13 cellular contexts compared by ENCODE assay signal in the genomic region with DNA sequence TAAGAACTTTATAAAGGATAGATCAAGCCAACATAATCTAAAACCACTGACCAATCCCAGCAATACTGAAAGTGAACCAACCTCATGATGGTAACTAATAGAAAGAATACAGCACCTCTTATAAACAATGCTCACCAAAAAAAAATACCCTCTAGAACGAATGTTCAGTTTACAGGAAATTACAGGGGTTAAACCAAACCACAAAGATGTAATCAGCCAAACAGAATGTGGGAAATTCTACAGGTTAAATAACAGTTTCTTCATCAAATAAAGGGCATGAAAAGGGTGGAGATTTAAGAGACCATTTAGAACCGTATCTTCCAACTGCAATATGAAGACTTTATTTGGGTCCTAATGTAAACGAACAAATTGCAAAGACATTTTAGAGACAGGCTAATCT. TPM values are rescaled to one million over a fixed set of nuclear protein-coding genes. Genes with fewer than 3 reads are reported as not detected.
DNase-seq lines count a peak whose midpoint lies in the region; TF ChIP-seq lines count a peak whose summit lies in the region.
"Had no signal": no experiment of that assay in that cellular context is flagged by ENCODE, and none has a peak within 500 bp of the region (broad histone marks: within the 10 kb centered on the region; RNA-seq: fewer than 3 reads in every experiment).

No MANE protein-coding gene starts in this region.

- intact Hi-C loops in activated naive CD4-positive, alpha-beta T cell treated with anti-CD3 and anti-CD28 coated beads for 36 hours (cut with micrococcal nuclease), result loop anchor here (1.0 to 2.0 kb wide), 2 partner anchors 19 to 31 kb away; a partner anchor contains a TSS

- H3K4me1 Mint-ChIP-seq in activated naive CD4-positive, alpha-beta T cell treated with anti-CD3 and anti-CD28 coated beads for 36 hours (ENCODE audit: low read depth), result peaks cover 56% of the 10 kb centered on the region
- peaks cover 74% of the 10 kb centered on the region for H3K4me1 Mint-ChIP-seq in stimulated activated naive CD8-positive, alpha-beta T cell treated with anti-CD3 and anti-CD28 coated beads, Interleukin-15, Interleukin-2, amounts not matched to agents 100 ng/mL and 50 ng/mL, for 24 hours (ENCODE audit: low read depth)

- DNase-seq in activated naive CD4-positive, alpha-beta T cell treated with anti-CD3 and anti-CD28 coated beads for 36 hours, result no peak
- DNase-seq in activated naive CD4-positive, alpha-beta T cell treated with anti-CD3 and anti-CD28 coated beads, Interleukin-2, amount 50 U/mL, for 16 hours, result no peak
- DNase-seq in OCI-M1 (lab: John Stamatoyannopoulos, UW) (peak; percentile 39), coronary artery (ENCODE audit: low spot score) (no peak), cerebellum (ENCODE audit: low spot score) (no peak), HK-2 (ENCODE audit: unreplicated experiment) (no peak)
- peak; percentile 87 for DNase-seq in central memory CD4-positive, alpha-beta T cell
- DNase-seq: adrenal gland, esophagus squamous epithelium, MG63, NCI-H748 treated with DMSO at 0.1 percent for 48 hours had no signal

- H3K27ac ChIP-seq in coronary artery, result no peak overlapping the region
- H3K27ac ChIP-seq: adrenal gland had no signal

- H3K36me3 Mint-ChIP-seq in activated naive CD4-positive, alpha-beta T cell treated with anti-CD3 and anti-CD28 coated beads for 36 hours (ENCODE audit: low read depth), result no peaks in the 10 kb centered on the region
- H3K36me3 Mint-ChIP-seq in stimulated activated naive CD8-positive, alpha-beta T cell treated with anti-CD3 and anti-CD28 coated beads, Interleukin-15, Interleukin-2, amounts not matched to agents 100 ng/mL and 50 ng/mL, for 24 hours (ENCODE audit: low read depth), result peaks cover 8% of the 10 kb centered on the region

- H3K27me3 Mint-ChIP-seq in activated naive CD4-positive, alpha-beta T cell treated with anti-CD3 and anti-CD28 coated beads for 36 hours (ENCODE audit: low read depth), result no peaks in the 10 kb centered on the region
- H3K27me3 Mint-ChIP-seq in stimulated activated naive CD8-positive, alpha-beta T cell treated with anti-CD3 and anti-CD28 coated beads, Interleukin-15, Interleukin-2, amounts not matched to agents 100 ng/mL and 50 ng/mL, for 24 hours, result no peaks in the 10 kb centered on the region
- H3K27me3 Mint-ChIP-seq: progenitor cell of endocrine pancreas had no signal

- H3K4me3 ChIP-seq in coronary artery, result no peak overlapping the region
- H3K4me3 ChIP-seq: adrenal gland, esophagus squamous epithelium, MG63 had no signal

- H3K27ac Mint-ChIP-seq in activated naive CD4-positive, alpha-beta T cell treated with anti-CD3 and anti-CD28 coated beads for 36 hours, result peak overlapping the region; percentile 81
- H3K27ac Mint-ChIP-seq in stimulated activated naive CD8-positive, alpha-beta T cell treated with anti-CD3 and anti-CD28 coated beads, Interleukin-15, Interleukin-2, amounts not matched to agents 100 ng/mL and 50 ng/mL, for 24 hours, result peak overlapping the region; percentile 75
- H3K27ac Mint-ChIP-seq: progenitor cell of endocrine pancreas had no signal

- CTCF ChIA-PET in activated naive CD4-positive, alpha-beta T cell treated with anti-CD3 and anti-CD28 coated beads for 36 hours (lab: Charles Lee), result no interaction called here

- H3K4me3 Mint-ChIP-seq in activated naive CD4-positive, alpha-beta T cell treated with anti-CD3 and anti-CD28 coated beads for 36 hours, result peak overlapping the region; percentile 8
- H3K4me3 Mint-ChIP-seq in stimulated activated naive CD8-positive, alpha-beta T cell treated with anti-CD3 and anti-CD28 coated beads, Interleukin-15, Interleukin-2, amounts not matched to agents 100 ng/mL and 50 ng/mL, for 24 hours, result peak overlapping the region; percentile 73

- no peaks in the 10 kb centered on the region for H3K9me3 Mint-ChIP-seq in activated naive CD4-positive, alpha-beta T cell treated with anti-CD3 and anti-CD28 coated beads for 36 hours
- H3K9me3 Mint-ChIP-seq in stimulated activated naive CD8-positive, alpha-beta T cell treated with anti-CD3 and anti-CD28 coated beads, Interleukin-15, Interleukin-2, amounts not matched to agents 100 ng/mL and 50 ng/mL, for 24 hours, result peaks cover 4% of the 10 kb centered on the region

- TF ChIP-seq CTCF in coronary artery (IDR thresholded peaks at IDR 0.05), result no peak

RNA-seq across cellular contexts. Expression of a gene that starts 30.4 kb away (rescaled TPM):
- total RNA-seq in activated naive CD4-positive, alpha-beta T cell treated with anti-CD3 and anti-CD28 coated beads for 36 hours, result 10 to 100 TPM; 39.9 to 43.8 TPM
- total RNA-seq in cerebellum, result 65.1 TPM

RNA-seq across cellular contexts. Expression of a gene that starts 30.8 kb away (rescaled TPM):
- total RNA-seq in activated naive CD4-positive, alpha-beta T cell treated with anti-CD3 and anti-CD28 coated beads for 36 hours, result 10 to 100 TPM; 35.3 to 36.9 TPM
- 21.1 TPM for total RNA-seq in cerebellum

Comparison
In these comparisons a context has a peak if more than half of its experiments do, and no peak if none do; other contexts are left out.
1. DNase-seq: peak in OCI-M1 (single experiment) and central memory CD4-positive, alpha-beta T cell (single experiment); none in activated naive CD4-positive, alpha-beta T cell treated with anti-CD3 and anti-CD28 coated beads for 36 hours (single experiment), activated naive CD4-positive, alpha-beta T cell treated with anti-CD3 and anti-CD28 coated beads, Interleukin-2, amount 50 U/mL, for 16 hours (single experiment), coronary artery (single experiment), cerebellum (single experiment) and HK-2 (single experiment).